In the genomic region with DNA sequence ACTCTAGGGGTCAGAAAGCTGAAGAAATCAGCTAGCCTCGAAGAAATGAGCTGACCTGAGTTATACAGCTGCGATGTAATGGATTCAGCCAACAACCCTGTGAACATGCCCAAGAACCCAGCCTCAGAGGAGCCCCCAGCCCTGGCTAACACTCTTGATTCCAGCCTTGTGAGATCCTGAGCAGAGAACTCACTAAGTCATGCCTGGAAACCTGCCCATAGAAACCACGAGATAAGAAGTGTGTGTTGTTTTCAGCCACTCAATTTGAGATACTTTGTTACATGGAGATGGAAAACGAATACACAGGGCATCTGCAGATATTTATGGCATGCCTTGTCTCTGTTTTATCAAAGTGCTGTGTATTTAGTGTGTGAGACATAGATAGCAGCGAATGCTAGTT, we compare ENCODE assay signal across 19 cellular contexts.
DNase-seq lines count a peak whose midpoint lies in the region; ATAC-seq and TF ChIP-seq lines count a peak whose summit lies in the region.
"Had no signal": no experiment of that assay in that cellular context is flagged by ENCODE, and none has a peak within 500 bp of the region (broad histone marks: within the 10 kb centered on the region; RNA-seq: fewer than 3 reads in every experiment).

No MANE protein-coding gene starts in this region.

- intact Hi-C loops in IMR-90 (cut with micrococcal nuclease) = no loop called here
- intact Hi-C loops in posterior cingulate gyrus (cut with DNase I) = no loop called here

- peak overlapping the region; percentile 24 for H3K4me2 ChIP-seq in BLaER1
- no peak overlapping the region for H3K4me2 ChIP-seq in IMR-90 (ENCODE audit: low read depth, low read length)
- H3K4me2 ChIP-seq in hepatocyte = no peak overlapping the region
- H3K4me2 ChIP-seq: PC-9 had no signal

- H2BK20ac ChIP-seq in IMR-90 (ENCODE audit: low read depth, low read length) = no peak overlapping the region

- WGBS in IMR-90 (ENCODE audit: extremely low coverage in 2 of 2, insufficient read length in 1 of 2), 2 experiments = 0% methylated on average over 1 of the region's 5 CpGs; no CpG with 5 or more reads in 1 of the 2 experiments
- 52% methylated on average over 5 of the region's 5 CpGs for WGBS in hepatocyte (ENCODE audit: low lambda C conversion rate, missing lambda C conversion rate)

- POLR2A ChIA-PET in IMR-90 (lab: Charles Lee; ENCODE audit: unreplicated experiment) = no interaction called here

- DNase-seq in IMR-90 (peak; percentile 7), astrocyte of the hippocampus (ENCODE audit: low read depth, low spot score) (peak; percentile 83), hepatocyte (ENCODE audit: low spot score) (peak; percentile 30), caudate nucleus (lab: John Stamatoyannopoulos, UW) (no peak), posterior cingulate gyrus (no peak)
- DNase-seq: C1 segment of cervical spinal cord; CD8-positive, alpha-beta memory T cell; DMS53; GOT3; NCI-H1105; NCI-H1694 treated with DMSO at 0.1 percent for 48 hours; NCI-H524; NCI-H82; PC-9 had no signal

- dilution Hi-C loops in IMR-90 (cut with HindIII; ENCODE audit: low sequenced_read_pairs, unreplicated experiment) = no loop called here

- no peak for ATAC-seq in IMR-90 (ENCODE audit: low read depth)
- no peak for ATAC-seq in HG02763 (IDR thresholded peaks at IDR 0.05; ENCODE audit: unreplicated experiment)
- ATAC-seq: HCT116 had no signal

- H2BK120ac ChIP-seq in IMR-90 (ENCODE audit: low read depth, low read length) = no peak overlapping the region

- no peak overlapping the region for H3K9ac ChIP-seq in BLaER1
- H3K9ac ChIP-seq in IMR-90 (ENCODE audit: low read depth, low read length) = no peak overlapping the region

- H4K5ac ChIP-seq in IMR-90 (ENCODE audit: low read depth, low read length) = no peak overlapping the region

- no peak overlapping the region for H3K14ac ChIP-seq in IMR-90 (replicated peaks; ENCODE audit: low read depth, low read length)

- peaks cover 16% of the 10 kb centered on the region for H3K4me1 ChIP-seq in BLaER1
- no peaks in the 10 kb centered on the region for H3K4me1 ChIP-seq in IMR-90 (ENCODE audit: control insufficient read depth, insufficient read depth, low read length)
- no peaks in the 10 kb centered on the region for H3K4me1 ChIP-seq in hepatocyte (ENCODE audit: insufficient read depth)
- H3K4me1 ChIP-seq: SJSA1 had no signal

- BruUV-seq in IMR-90 (replicated peaks; lab: Mats Ljungman, UMichigan) = no TSS peak

- no peak overlapping the region for H2BK15ac ChIP-seq in IMR-90 (ENCODE audit: low read depth, low read length)

- no peak overlapping the region for H2AK5ac ChIP-seq in IMR-90 (ENCODE audit: low read depth, low read length)

- no peak overlapping the region for H3K56ac ChIP-seq in IMR-90 (ENCODE audit: extremely low read depth, insufficient read depth, low read length)

- no peaks in the 10 kb centered on the region for H3K79me1 ChIP-seq in IMR-90 (ENCODE audit: low read depth in 1 of 2, low read length in 2 of 2)

- H3K4me3 ChIP-seq in BLaER1 = no peak overlapping the region
- no peak overlapping the region for H3K4me3 ChIP-seq in IMR-90 (ENCODE audit: insufficient read depth, low read depth, low read length)
- no peak overlapping the region for H3K4me3 ChIP-seq in hepatocyte
- H3K4me3 ChIP-seq: PC-9, SJSA1 had no signal

- H2AFZ ChIP-seq in IMR-90 (replicated peaks; ENCODE audit: low read length, poor library complexity) (no peak overlapping the region), hepatocyte (no peak overlapping the region)
- H2AFZ ChIP-seq: PC-9 had no signal

- no peak overlapping the region for H2AK9ac ChIP-seq in IMR-90 (replicated peaks; ENCODE audit: low read depth, low read length, poor library complexity)

- no peak overlapping the region for H3K23ac ChIP-seq in IMR-90 (ENCODE audit: low read depth, low read length)

- in situ Hi-C loops in IMR-90 (cut with MboI; ENCODE audit: low sequenced_read_pairs) = no loop called here

- TF ChIP-seq CTCF in IMR-90 (conservative IDR thresholded peaks at IDR 0.05; ENCODE audit: low read depth, low read length) (no peak), hepatocyte (IDR thresholded peaks at IDR 0.05; ENCODE audit: poor library complexity) (no peak)

- no peak overlapping the region for H4K8ac ChIP-seq in IMR-90 (ENCODE audit: low read depth in 2 of 2, low read length in 2 of 2)

- no peak overlapping the region for H3K18ac ChIP-seq in IMR-90 (ENCODE audit: low read depth, low read length)

- H3K79me2 ChIP-seq in hepatocyte = no peaks in the 10 kb centered on the region

- H4K20me1 ChIP-seq in BLaER1 (no peaks in the 10 kb centered on the region), IMR-90 (ENCODE audit: insufficient read depth, low read length) (no peaks in the 10 kb centered on the region), hepatocyte (ENCODE audit: insufficient read depth, poor library complexity, severe bottlenecking) (no peaks in the 10 kb centered on the region)

- H3K27ac ChIP-seq in BLaER1 = no peak overlapping the region
- no peak overlapping the region for H3K27ac ChIP-seq in IMR-90 (ENCODE audit: insufficient read depth, low read length)
- H3K27ac ChIP-seq in hepatocyte = no peak overlapping the region
- H3K27ac ChIP-seq in caudate nucleus (ENCODE audit: low read depth, low read length) = no peak overlapping the region
- H3K27ac ChIP-seq: PC-9, RWPE1, SJSA1 had no signal

- no peak for TF ChIP-seq POLR2A in IMR-90 (IDR thresholded peaks at IDR 0.05; ENCODE audit: low read depth, low read length)

- no peak for TF ChIP-seq RAD21 in IMR-90 (IDR thresholded peaks at IDR 0.05; ENCODE audit: low read length)

- no peak overlapping the region for H3K4ac ChIP-seq in IMR-90 (ENCODE audit: low read depth, low read length)

- H3K9me1 ChIP-seq in IMR-90 (ENCODE audit: insufficient read depth, low read length) = no peaks in the 10 kb centered on the region

- H3K9me3 ChIP-seq in BLaER1 (no peaks in the 10 kb centered on the region), IMR-90 (ENCODE audit: control insufficient read depth, insufficient read depth, low read length) (peaks cover 2% of the 10 kb centered on the region; the same call in 1 of the 2 replicates), hepatocyte (ENCODE audit: low read depth) (no peaks in the 10 kb centered on the region)
- H3K9me3 ChIP-seq: SJSA1 had no signal

- H4K91ac ChIP-seq in IMR-90 (ENCODE audit: insufficient read depth, low read depth, low read length) = no peak overlapping the region

- CTCF ChIA-PET in IMR-90 (lab: Yijun Ruan, JAX) = no interaction called here

- H3K27me3 ChIP-seq in BLaER1 (no peaks in the 10 kb centered on the region), IMR-90 (ENCODE audit: control insufficient read depth, insufficient read depth, low read length) (peaks cover 2% of the 10 kb centered on the region; the same call in 1 of the 2 replicates), hepatocyte (no peaks in the 10 kb centered on the region)
- H3K27me3 ChIP-seq: SJSA1 had no signal

- H3K36me3 ChIP-seq in BLaER1 (no peaks in the 10 kb centered on the region), IMR-90 (ENCODE audit: control insufficient read depth, insufficient read depth, low read length) (no peaks in the 10 kb centered on the region), hepatocyte (replicated peaks; ENCODE audit: insufficient read depth, low read depth) (no peaks in the 10 kb centered on the region)
- H3K36me3 ChIP-seq: SJSA1 had no signal

- no peaks in the 10 kb centered on the region for H3K9me2 ChIP-seq in hepatocyte (replicated peaks; ENCODE audit: insufficient read depth)

- H2BK5ac ChIP-seq in IMR-90 (ENCODE audit: low read depth, low read length, poor library complexity, severe bottlenecking) = no peak overlapping the region

TF ChIP-seq in IMR-90, 13 proteins besides CTCF, POLR2A, EP300 and RAD21:
- TF ChIP-seq CEBPB (IDR thresholded peaks at IDR 0.05; ENCODE audit: low read depth, low read length) (no peak), RFX5 (IDR thresholded peaks at IDR 0.05; ENCODE audit: low read depth, low read length) (no peak), MAZ (IDR thresholded peaks at IDR 0.05; ENCODE audit: borderline replicate concordance, low read depth, low read length) (no peak)
TF ChIP-seq in IMR-90: peak in this region for 0.

Comparison
In these comparisons a context has a peak if more than half of its experiments do, and no peak if none do; other contexts are left out.
1. DNase-seq: peak in IMR-90 (single experiment), astrocyte of the hippocampus (single experiment) and hepatocyte (single experiment); none in caudate nucleus (0 of 61) and posterior cingulate gyrus (0 of 10).